28 cellular contexts compared by ENCODE assay signal in genomic region chr1:21671915-21672314, GRCh38. TPM values are rescaled to one million over a fixed set of nuclear protein-coding genes. Genes with fewer than 3 reads are reported as not detected.
DNase-seq lines count a peak whose midpoint lies in the region; ATAC-seq and TF ChIP-seq lines count a peak whose summit lies in the region.
"Had no signal": no experiment of that assay in that cellular context is flagged by ENCODE, and none has a peak within 500 bp of the region (broad histone marks: within the 10 kb centered on the region; RNA-seq: fewer than 3 reads in every experiment).

No MANE protein-coding gene starts in this region.

- H3K27ac ChIP-seq in osteoblast (ENCODE audit: low read depth, low read length) = no peak overlapping the region
- no peak overlapping the region for H3K27ac ChIP-seq in CD8-positive, alpha-beta memory T cell (ENCODE audit: low read depth, low read length)
- H3K27ac ChIP-seq: 22Rv1, coronary artery, SK-N-MC, suprapubic skin had no signal

- peaks cover 30% of the 10 kb centered on the region for H3K4me1 ChIP-seq in osteoblast (ENCODE audit: insufficient read depth, low read length)
- peaks cover 26% of the 10 kb centered on the region for H3K4me1 ChIP-seq in CD8-positive, alpha-beta memory T cell (ENCODE audit: insufficient read depth, low read length)

- peak overlapping the region; percentile 8 to 77 (median 63) for H3K4me3 Mint-ChIP-seq in brain
- H3K4me3 Mint-ChIP-seq in CD8-positive, alpha-beta memory T cell = peak overlapping the region in 1 of 7 donors; percentile 54
- H3K4me3 Mint-ChIP-seq: activated naive CD4-positive, alpha-beta T cell treated with anti-CD3 and anti-CD28 coated beads for 36 hours; GM23338 had no signal

- no peaks in the 10 kb centered on the region for H3K9me3 Mint-ChIP-seq in brain
- H3K9me3 Mint-ChIP-seq in CD8-positive, alpha-beta memory T cell = no peaks in the 10 kb centered on the region
- H3K9me3 Mint-ChIP-seq: activated naive CD4-positive, alpha-beta T cell treated with anti-CD3 and anti-CD28 coated beads for 36 hours; GM23338 had no signal

- POLR2A ChIA-PET in CD8-positive, alpha-beta memory T cell (lab: Charles Lee) = no interaction called here

- peaks cover 47% of the 10 kb centered on the region for H3K27me3 ChIP-seq in osteoblast (ENCODE audit: insufficient read depth, low read length)
- peaks cover 18% of the 10 kb centered on the region for H3K27me3 ChIP-seq in CD8-positive, alpha-beta memory T cell (ENCODE audit: insufficient read depth, low read length, poor library complexity, severe bottlenecking)

- H3K36me3 ChIP-seq in osteoblast (ENCODE audit: insufficient read depth, low read length) = peaks cover under 1% of the 10 kb centered on the region
- no peaks in the 10 kb centered on the region for H3K36me3 ChIP-seq in CD8-positive, alpha-beta memory T cell (ENCODE audit: insufficient read depth, low read length)

- DNase-seq in DMS79 treated with DMSO at 0.1 percent for 48 hours (lab: John Stamatoyannopoulos, UW) (peak; percentile 14), DMS79 (lab: John Stamatoyannopoulos, UW) (no peak), osteoblast (ENCODE audit: insufficient read length, low spot score, missing footprints) (peak; percentile 73), AG08395 (ENCODE audit: low spot score) (no peak)
- DNase-seq in CD8-positive, alpha-beta memory T cell = no peak
- DNase-seq: activated CD4-positive, alpha-beta T cell treated with anti-CD3 and anti-CD28 coated beads, Interleukin-2, amount 50 U/mL, for 48 hours; activated naive CD4-positive, alpha-beta T cell treated with anti-CD3 and anti-CD28 coated beads for 36 hours; Calu3; KBM-7; NCI-H1105 treated with DMSO at 0.1 percent for 48 hours; NCI-H1930; NCI-H524; NK-92 treated with Interleukin-12 subunit alpha and Interleukin-12 subunit beta, amount 100 ng/mL, for 24 hours; PC-3; stimulated activated naive CD4-positive, alpha-beta T cell; T-helper 2 cell had no signal

- H3K27ac Mint-ChIP-seq in brain = peak overlapping the region; percentile 16 to 91 (median 72)
- H3K27ac Mint-ChIP-seq in CD8-positive, alpha-beta memory T cell = peak overlapping the region in 2 of 8 donors; percentile 23 to 47
- H3K27ac Mint-ChIP-seq: activated naive CD4-positive, alpha-beta T cell treated with anti-CD3 and anti-CD28 coated beads for 36 hours; CD14-positive monocyte; GM23338; progenitor cell of endocrine pancreas had no signal

- TF ChIP-seq EP300 in Ishikawa (IDR thresholded peaks at IDR 0.05; ENCODE audit: borderline replicate concordance) = no peak

- H3K4me1 Mint-ChIP-seq in brain = peaks cover 79% of the 10 kb centered on the region
- H3K4me1 Mint-ChIP-seq in CD8-positive, alpha-beta memory T cell = peaks cover 0 to 20% (median 6%) of the 10 kb centered on the region in 3 donors

- peaks cover 13% of the 10 kb centered on the region for H3K27me3 Mint-ChIP-seq in brain
- H3K27me3 Mint-ChIP-seq in CD8-positive, alpha-beta memory T cell = peaks cover 15 to 17% of the 10 kb centered on the region in 2 donors

- H4K20me1 ChIP-seq in osteoblast (ENCODE audit: insufficient read depth, low read length) = peaks cover 17% of the 10 kb centered on the region

- no peak for ATAC-seq in HG02798 (IDR thresholded peaks at IDR 0.05; ENCODE audit: poor library complexity, unreplicated experiment)
- ATAC-seq: GM23338, PC-3 had no signal

- TF ChIP-seq RAD21 in Ishikawa (IDR thresholded peaks at IDR 0.05; ENCODE audit: low read depth) = no peak

- TF ChIP-seq CTCF in brain (conservative IDR thresholded peaks at IDR 0.05) = no peak
- no peak for TF ChIP-seq CTCF in osteoblast (IDR thresholded peaks at IDR 0.05; ENCODE audit: extremely low read depth, low read depth, low read length)

- no peaks in the 10 kb centered on the region for H3K36me3 Mint-ChIP-seq in brain
- H3K36me3 Mint-ChIP-seq in CD8-positive, alpha-beta memory T cell = peaks cover 0 to 3% (median 0%) of the 10 kb centered on the region in 3 donors

- peak overlapping the region; percentile 68 for H3K4me2 ChIP-seq in osteoblast (ENCODE audit: insufficient read depth, low read length)
- H3K4me2 ChIP-seq: GM23338 had no signal

- H3K9me3 ChIP-seq in osteoblast (ENCODE audit: low read depth, low read length) = no peaks in the 10 kb centered on the region
- H3K9me3 ChIP-seq in CD8-positive, alpha-beta memory T cell (ENCODE audit: low read length) = no peaks in the 10 kb centered on the region
- H3K9me3 ChIP-seq: suprapubic skin had no signal

- CTCF ChIA-PET in CD8-positive, alpha-beta memory T cell (lab: Charles Lee) = interaction anchor here (1.3 kb wide), 1 partner anchor 13 kb away, joined by 4 read pairs; no protein-coding TSS in a partner anchor

- H2AFZ ChIP-seq in osteoblast (ENCODE audit: low read length) = no peak overlapping the region
- H2AFZ ChIP-seq: GM23338 had no signal

- H3K4me3 ChIP-seq in osteoblast (ENCODE audit: insufficient read depth, low read length) = peak overlapping the region; percentile 45
- no peak overlapping the region for H3K4me3 ChIP-seq in CD8-positive, alpha-beta memory T cell (ENCODE audit: low read length)
- H3K4me3 ChIP-seq: coronary artery, GM23338, SK-N-MC, suprapubic skin had no signal

- H3K79me2 ChIP-seq in osteoblast (ENCODE audit: insufficient read depth, low read length) = no peaks in the 10 kb centered on the region

TF ChIP-seq in Ishikawa, 13 proteins besides CTCF, POLR2A, EP300 and RAD21:
- no peak for TF ChIP-seq CEBPB (IDR thresholded peaks at IDR 0.05)
- no peak for TF ChIP-seq TCF12 (IDR thresholded peaks at IDR 0.05; ENCODE audit: low read depth)
- no peak for TF ChIP-seq REST (IDR thresholded peaks at IDR 0.05; ENCODE audit: low read depth)
- peak; percentile 74 for TF ChIP-seq NFIC (IDR thresholded peaks at IDR 0.05)
- TF ChIP-seq USF1 (IDR thresholded peaks at IDR 0.05) = 0 out of 2 replicates have a peak, but pooled peaks have one; percentile 43
- TF ChIP-seq MAX (IDR thresholded peaks at IDR 0.05) = peak; percentile 69
- TF ChIP-seq CREB1 (IDR thresholded peaks at IDR 0.05; ENCODE audit: low read depth) = no peak

RNA-seq across cellular contexts. Expression of gene RAP1GAP, which starts 2.8 kb away (rescaled TPM):
- 60.7 TPM for polyA plus RNA-seq in brain (ENCODE audit: insufficient read depth, low read depth, low replicate concordance)
- total RNA-seq in osteoblast = under 0.01 and 0.29 TPM in 2 replicates
- under 1 TPM; 0.44 to 0.50 TPM for total RNA-seq in CD8-positive, alpha-beta memory T cell
- not detected for polyA plus RNA-seq in CD8-positive, alpha-beta memory T cell
- total RNA-seq: glomerular endothelial cell, MCF 10A had no signal
- polyA plus RNA-seq: CD14-positive monocyte had no signal

Comparison
In these comparisons a context has a peak if more than half of its experiments do, and no peak if none do; other contexts are left out.
1. DNase-seq: peak in DMS79 treated with DMSO at 0.1 percent for 48 hours (single experiment) and osteoblast (single experiment); none in DMS79 (single experiment), AG08395 (single experiment) and CD8-positive, alpha-beta memory T cell (0 of 5).